In genomic region chr11:61610905-61611304, GRCh38 we compare ENCODE assay signal across 27 cellular contexts. TPM values are rescaled to one million over a fixed set of nuclear protein-coding genes. Genes with fewer than 3 reads are reported as not detected.
DNase-seq lines count a peak whose midpoint lies in the region; ATAC-seq, FAIRE-seq and TF ChIP-seq lines count a peak whose summit lies in the region.
"Had no signal": no experiment of that assay in that cellular context is flagged by ENCODE, and none has a peak within 500 bp of the region (broad histone marks: within the 10 kb centered on the region; RNA-seq: fewer than 3 reads in every experiment).

No MANE protein-coding gene starts in this region.

- H3K4me1 ChIP-seq in H1 (replicated peaks in 1 of 4; ENCODE audit: control insufficient read depth in 3 of 4, insufficient read depth in 4 of 4, low read length in 3 of 4) (peaks cover 0 to 3% (median 2%) of the 10 kb centered on the region in 4 experiments; a peak in 4 of 7 replicates), hepatocyte (ENCODE audit: insufficient read depth) (peaks cover 23% of the 10 kb centered on the region), upper lobe of right lung (no peaks in the 10 kb centered on the region)
- H3K4me1 ChIP-seq: adrenal gland, SJCRH30 had no signal

- H3K23ac ChIP-seq in H1 (ENCODE audit: insufficient read length) = no peak overlapping the region

- H3K9me3 Mint-ChIP-seq in activated CD4-positive, alpha-beta T cell treated with anti-CD3 and anti-CD28 coated beads, Interleukin-2, amount 10 ng/mL, durations not matched to agents 24 days and 14 days = no peaks in the 10 kb centered on the region
- H3K9me3 Mint-ChIP-seq: activated T-cell treated with anti-CD3 and anti-CD28 coated beads, Interleukin-2, amount 50 U/mL, for 4 hours; GM23338 had no signal

- no peak overlapping the region for H3K27ac Mint-ChIP-seq in activated CD4-positive, alpha-beta T cell treated with anti-CD3 and anti-CD28 coated beads, Interleukin-2, amount 10 ng/mL, durations not matched to agents 24 days and 14 days
- H3K27ac Mint-ChIP-seq: activated CD4-positive, alpha-beta T cell treated with anti-CD3 and anti-CD28 coated beads for 36 hours; GM23338 had no signal

- no peak overlapping the region for H3K14ac ChIP-seq in H1 (ENCODE audit: insufficient read length)

- CTCF ChIA-PET in H1 (lab: Charles Lee; ENCODE audit: partially characterized antibody) = interaction anchor here (0.9 to 7.4 kb wide), 15 partner anchors 9 to 165 kb away, joined by 3 to 73 read pairs (median 5); no protein-coding TSS in a partner anchor

- no peaks in the 10 kb centered on the region for H3K4me1 Mint-ChIP-seq in activated CD4-positive, alpha-beta T cell treated with anti-CD3 and anti-CD28 coated beads, Interleukin-2, amount 10 ng/mL, durations not matched to agents 24 days and 14 days
- H3K4me1 Mint-ChIP-seq: activated CD4-positive, alpha-beta T cell treated with anti-CD3 and anti-CD28 coated beads for 36 hours had no signal

- peak overlapping the region; percentile 20 for H4K91ac ChIP-seq in H1 (replicated peaks; ENCODE audit: insufficient read length, low read length)

- H3K4me2 ChIP-seq in H1 (ENCODE audit: insufficient read depth in 1 of 2, low read depth in 2 of 2, low read length in 2 of 2) = no peak overlapping the region
- H3K4me2 ChIP-seq in hepatocyte = no peak overlapping the region
- H3K4me2 ChIP-seq: GM23338, PC-9 had no signal

- ATAC-seq in upper lobe of right lung = peak; percentile 16
- ATAC-seq: activated CD4-positive, alpha-beta T cell treated with anti-CD3 and anti-CD28 coated beads for 36 hours; activated T-cell treated with anti-CD3 and anti-CD28 coated beads, Interleukin-2, amount 50 U/mL, for 4 hours had no signal

- no peak overlapping the region for H2BK120ac ChIP-seq in H1 (replicated peaks; ENCODE audit: low read depth, low read length)

- intact Hi-C loops in upper lobe of right lung (cut with DNase I) = no loop called here
- intact Hi-C loops in activated CD4-positive, alpha-beta T cell treated with anti-CD3 and anti-CD28 coated beads, Interleukin-2, amount 10 ng/mL, durations not matched to agents 24 days and 14 days (cut with micrococcal nuclease) = no loop called here

- H2BK15ac ChIP-seq in H1 (ENCODE audit: low read length) = peak overlapping the region; percentile 81; the same call in 1 of the 2 replicates

- TF ChIP-seq RAD21 in H1 (IDR thresholded peaks at IDR 0.05 in 1 of 2, conservative IDR thresholded peaks at IDR 0.05 in 1 of 2; ENCODE audit: low read depth in 2 of 2, low read length in 2 of 2) = no peak

- POLR2A ChIA-PET in H1 (lab: Charles Lee; ENCODE audit: partially characterized antibody) = interaction anchor here (0.8 to 1.8 kb wide), 2 partner anchors 12 to 19 kb away, joined by 3 to 6 read pairs; no protein-coding TSS in a partner anchor

- no peak overlapping the region for H3K4me3 ChIP-seq in H1 (ENCODE audit: extremely low read depth in 1 of 4, insufficient read depth in 2 of 4, low read depth in 3 of 4, low read length in 4 of 4)
- H3K4me3 ChIP-seq in hepatocyte = no peak overlapping the region
- H3K4me3 ChIP-seq in upper lobe of right lung = no peak overlapping the region
- no peak overlapping the region for H3K4me3 ChIP-seq in coronary artery
- H3K4me3 ChIP-seq: adrenal gland, gastrocnemius medialis, GM23338, PC-9, SJCRH30 had no signal

- H3K4ac ChIP-seq in H1 (replicated peaks; ENCODE audit: insufficient read length, low read depth, low read length) = peak overlapping the region; percentile 47

- H3K36me3 Mint-ChIP-seq in activated CD4-positive, alpha-beta T cell treated with anti-CD3 and anti-CD28 coated beads, Interleukin-2, amount 10 ng/mL, durations not matched to agents 24 days and 14 days (ENCODE audit: low read depth) = no peaks in the 10 kb centered on the region
- H3K36me3 Mint-ChIP-seq: brain had no signal

- H3K36me3 ChIP-seq in H1 (ENCODE audit: control insufficient read depth in 2 of 4, insufficient read depth in 4 of 4, low read length in 3 of 4) (no peaks in the 10 kb centered on the region), hepatocyte (replicated peaks; ENCODE audit: insufficient read depth, low read depth) (no peaks in the 10 kb centered on the region), upper lobe of right lung (no peaks in the 10 kb centered on the region)
- H3K36me3 ChIP-seq: adrenal gland, gastrocnemius medialis, SJCRH30 had no signal

- no peak overlapping the region for H4K5ac ChIP-seq in H1 (ENCODE audit: insufficient read length, low read depth, low read length)

- no peaks in the 10 kb centered on the region for H4K20me1 ChIP-seq in H1 (replicated peaks in 1 of 2; ENCODE audit: control insufficient read depth in 1 of 2, insufficient read depth in 2 of 2, low read length in 2 of 2)
- no peaks in the 10 kb centered on the region for H4K20me1 ChIP-seq in hepatocyte (ENCODE audit: insufficient read depth, poor library complexity, severe bottlenecking)

- FAIRE-seq in H1 (lab: Jason Lieb, UNC) = no peak
- FAIRE-seq: G401.6, islet of Langerhans, small intestine, TTC549 had no signal

- H3K79me2 ChIP-seq in H1 (ENCODE audit: control insufficient read depth in 1 of 2, insufficient read depth in 2 of 2, low read length in 2 of 2) (no peaks in the 10 kb centered on the region), hepatocyte (no peaks in the 10 kb centered on the region)

- H2AFZ ChIP-seq in H1 (ENCODE audit: low read length) = no peak overlapping the region
- H2AFZ ChIP-seq in hepatocyte = no peak overlapping the region
- H2AFZ ChIP-seq: GM23338, PC-9 had no signal

- H2AK5ac ChIP-seq in H1 (ENCODE audit: low read depth, low read length) = no peak overlapping the region

- peaks cover 1% of the 10 kb centered on the region; the same call in 1 of the 2 replicates for H3K23me2 ChIP-seq in H1 (ENCODE audit: low read depth, low read length)

- H4K8ac ChIP-seq in H1 (ENCODE audit: extremely low read depth, insufficient read depth, low read length) = no peak overlapping the region

- no peaks in the 10 kb centered on the region for H3K79me1 ChIP-seq in H1 (ENCODE audit: low read depth, low read length)

- H3K9me2 ChIP-seq in hepatocyte (replicated peaks; ENCODE audit: insufficient read depth) = no peaks in the 10 kb centered on the region

- H3K18ac ChIP-seq in H1 (ENCODE audit: extremely low read depth, low read length) = no peak overlapping the region; the same call in 1 of the 2 replicates

- H3K56ac ChIP-seq in H1 (replicated peaks; ENCODE audit: insufficient read length, low read depth, low read length) = no peak overlapping the region

- H3K27me3 Mint-ChIP-seq in activated CD4-positive, alpha-beta T cell treated with anti-CD3 and anti-CD28 coated beads, Interleukin-2, amount 10 ng/mL, durations not matched to agents 24 days and 14 days = peaks cover 6% of the 10 kb centered on the region

- H3K9me3 ChIP-seq in H1 (ENCODE audit: insufficient read depth in 2 of 2, low read depth in 1 of 2, low read length in 1 of 2) (0 out of 4 replicates have a peak, but pooled peaks cover 0 to 3% of the 10 kb centered on the region in 2 experiments), hepatocyte (ENCODE audit: low read depth) (no peaks in the 10 kb centered on the region), upper lobe of right lung (no peaks in the 10 kb centered on the region)
- H3K9me3 ChIP-seq: adrenal gland, gastrocnemius medialis, SJCRH30 had no signal

- H2BK12ac ChIP-seq in H1 (ENCODE audit: low read depth, low read length) = peak overlapping the region; percentile 50; the same call in 1 of the 2 replicates

- 85% methylated on average over 9 of the region's 9 CpGs; no CpG with 5 or more reads in 1 of the 2 experiments for WGBS in H1 (ENCODE audit: extremely low coverage in 1 of 2, insufficient coverage in 1 of 2, insufficient read length in 1 of 2, insufficient replicate concordance in 2 of 2, low coverage in 1 of 2, low lambda C conversion rate in 2 of 2, missing lambda C conversion rate in 1 of 2), 2 experiments
- 90% methylated on average over 9 of the region's 9 CpGs for whole genome bisulfite sequencing in hepatocyte (ENCODE audit: low lambda C conversion rate, missing lambda C conversion rate)

- no peak overlapping the region for H3K9ac ChIP-seq in H1 (replicated peaks in 1 of 4; ENCODE audit: extremely low read depth in 1 of 4, low read depth in 3 of 4, low read length in 3 of 4)

- TF ChIP-seq EP300 in H1 (IDR thresholded peaks at IDR 0.05; ENCODE audit: borderline replicate concordance in 1 of 2, low read depth in 2 of 2, low read length in 2 of 2) = no peak

- H3K4me3 Mint-ChIP-seq in activated CD4-positive, alpha-beta T cell treated with anti-CD3 and anti-CD28 coated beads, Interleukin-2, amount 10 ng/mL, durations not matched to agents 24 days and 14 days = no peak overlapping the region
- H3K4me3 Mint-ChIP-seq: activated CD4-positive, alpha-beta T cell treated with anti-CD3 and anti-CD28 coated beads for 36 hours; activated T-cell treated with anti-CD3 and anti-CD28 coated beads, Interleukin-2, amount 50 U/mL, for 4 hours; brain; GM23338 had no signal

- H3K27ac ChIP-seq in H1 (ENCODE audit: low read depth, low read length) = no peak overlapping the region
- peak overlapping the region; percentile 90 for H3K27ac ChIP-seq in hepatocyte
- H3K27ac ChIP-seq in upper lobe of right lung = no peak overlapping the region
- H3K27ac ChIP-seq in coronary artery = no peak overlapping the region
- H3K27ac ChIP-seq: gastrocnemius medialis, PC-9, SJCRH30 had no signal

- H3K27me3 ChIP-seq in H1 (replicated peaks in 1 of 4; ENCODE audit: control insufficient read depth in 3 of 4, extremely low read depth in 1 of 4, insufficient read depth in 3 of 4, low read length in 3 of 4) = no peaks in the 10 kb centered on the region
- H3K27me3 ChIP-seq in hepatocyte = no peaks in the 10 kb centered on the region
- H3K27me3 ChIP-seq in upper lobe of right lung = peaks cover 14% of the 10 kb centered on the region
- H3K27me3 ChIP-seq: adrenal gland, SJCRH30 had no signal

- no peak for TF ChIP-seq POLR2A in H1 (IDR thresholded peaks at IDR 0.05; ENCODE audit: control extremely low read depth in 1 of 2, low read depth in 2 of 2, low read length in 2 of 2)

- DNase-seq in NCI-H2029 (lab: John Stamatoyannopoulos, UW) = peak; percentile 30
- DNase-seq in NCI-H2029 treated with DMSO at 0.1 percent for 48 hours (lab: John Stamatoyannopoulos, UW) = no peak
- DNase-seq in H1 (ENCODE audit: low read depth in 1 of 2, low spot score in 2 of 2) = no peak
- no peak for DNase-seq in hepatocyte (ENCODE audit: low spot score)
- DNase-seq in upper lobe of right lung = no peak
- DNase-seq in activated CD4-positive, alpha-beta T cell treated with anti-CD3 and anti-CD28 coated beads, Interleukin-2, amount 10 ng/mL, durations not matched to agents 24 days and 14 days = no peak
- no peak for DNase-seq in coronary artery (ENCODE audit: low spot score)
- no peak for DNase-seq in cortex of kidney (lab: John Stamatoyannopoulos, UW)
- DNase-seq: activated CD4-positive, alpha-beta T cell treated with anti-CD3 and anti-CD28 coated beads for 36 hours; activated naive CD4-positive, alpha-beta T cell treated with Interleukin-2 at 50 U/mL for 16 hours; activated T-cell treated with anti-CD3 and anti-CD28 coated beads, Interleukin-2, amount 50 U/mL, for 4 hours; adrenal gland; DMS53; effector memory CD4-positive, alpha-beta T cell; gastrocnemius medialis; KG1; PC-9; SJCRH30; small intestine; stimulated activated CD4-positive, alpha-beta T cell treated with anti-CD3 and anti-CD28 coated beads, Interleukin-1b, Interleukin-23, amount 100 ng/mL, for 48 hours; T-helper 1 cell; trophoblast cell had no signal

- no peak overlapping the region for H2BK20ac ChIP-seq in H1 (ENCODE audit: low read length)

- no peak overlapping the region for H2BK5ac ChIP-seq in H1 (ENCODE audit: low read depth, low read length)

- no peak for TF ChIP-seq CTCF in H1 (IDR thresholded peaks at IDR 0.05; ENCODE audit: control extremely low read depth in 1 of 3, insufficient read depth in 1 of 3, low read depth in 1 of 3, low read length in 3 of 3)
- no peak for TF ChIP-seq CTCF in hepatocyte (IDR thresholded peaks at IDR 0.05; ENCODE audit: poor library complexity)
- TF ChIP-seq CTCF in upper lobe of right lung (IDR thresholded peaks at IDR 0.05) = no peak
- no peak for TF ChIP-seq CTCF in coronary artery (IDR thresholded peaks at IDR 0.05)

RNA-seq across cellular contexts. Expression of gene SYT7, which starts 30.0 kb away (rescaled TPM):
- 10.5 and 10.6 TPM in 2 replicates for total RNA-seq in H1 (2021; fragmentation: NEBNext Ultra II Directional; extraction: Animal tissue kit (Norgen Biotek cat#: 25700))
- polyA plus RNA-seq in H1 (2011; rRNA removed) (9.6 and 14.4 TPM in 2 replicates), hepatocyte (8.7 and 11.3 TPM in 2 replicates)
- polyA plus RNA-seq in H1 (2011; cell fraction: cytosol; rRNA removed) = 9.2 TPM
- 23.5 TPM for polyA plus RNA-seq in H1 (2011; cell fraction: nucleus; rRNA removed)
- polyA plus RNA-seq in H1 (2012, experiment 1 of 2) = 9.2 to 16.6 TPM (median 13.7 TPM) in 4 replicates
- 7.6 TPM for polyA plus RNA-seq in H1 (2012, experiment 2 of 2)
- polyA plus RNA-seq in H1 (2013, experiment 1 of 2) = 10.6 TPM
- polyA plus RNA-seq in H1 (2013, experiment 2 of 2) = 10.5 TPM
- 5.7 and 8.6 TPM in 2 replicates for polyA minus RNA-seq in H1 (2011; rRNA and poly(A)+ RNA removed)
- polyA minus RNA-seq in H1 (2011; cell fraction: cytosol; rRNA and poly(A)+ RNA removed) = 8.2 TPM
- 6.4 TPM for polyA minus RNA-seq in H1 (2011; cell fraction: nucleus; rRNA and poly(A)+ RNA removed)
- total RNA-seq in hepatocyte (13.5 and 15.5 TPM in 2 replicates), upper lobe of right lung (4.8 TPM)
- 0.23 and 0.43 TPM in 2 replicates for total RNA-seq in activated CD4-positive, alpha-beta T cell treated with anti-CD3 and anti-CD28 coated beads, Interleukin-2, amount 10 ng/mL, durations not matched to agents 24 days and 14 days
